11 cellular contexts compared by ENCODE assay signal in the genomic region with DNA sequence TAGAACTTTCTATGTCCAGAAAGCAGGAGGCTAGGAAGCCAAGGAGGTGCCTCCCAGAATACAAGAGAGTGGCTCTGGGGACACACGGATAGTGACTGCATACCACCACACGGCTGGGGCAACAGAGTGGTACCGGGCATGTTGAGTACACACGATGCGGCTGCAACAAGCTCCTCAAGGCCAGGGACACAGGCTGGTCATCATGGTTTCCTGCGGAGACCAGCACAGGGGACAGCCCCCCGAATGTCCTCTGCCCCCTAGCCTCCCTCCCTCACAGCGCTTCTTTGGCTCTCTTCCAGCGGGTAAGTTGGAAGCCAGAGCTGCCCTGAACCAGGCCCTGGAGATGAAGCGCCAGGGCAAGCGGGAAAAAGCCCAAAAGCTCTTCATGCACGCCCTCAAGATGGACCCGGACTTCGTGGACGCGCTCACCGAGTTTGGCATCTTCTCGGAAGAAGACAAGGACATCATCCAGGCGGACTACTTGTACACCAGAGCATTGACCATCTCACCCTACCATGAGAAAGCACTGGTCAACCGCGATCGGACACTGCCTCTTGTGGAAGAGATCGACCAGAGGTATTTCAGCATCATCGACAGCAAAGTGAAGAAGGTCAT.
"Had no signal": no experiment of that assay in that cellular context is flagged by ENCODE, and none has a peak within 500 bp of the region (broad histone marks: within the 10 kb centered on the region; RNA-seq: fewer than 3 reads in every experiment).

No MANE protein-coding gene starts in this region.

- H3K4me3 Mint-ChIP-seq: dendritic cell treated with granulocyte-macrophage colony-stimulating factor and Interleukin-4, amounts not matched to agents 40 ng/mL and 50 ng/mL, for 4 days; effector memory CD8-positive, alpha-beta T cell had no signal

- H3K4me3 ChIP-seq: body of pancreas, skin epidermis, suprapubic skin, upper lobe of left lung had no signal

- H3K9me3 ChIP-seq: body of pancreas, suprapubic skin, upper lobe of left lung had no signal

- H3K27ac ChIP-seq: body of pancreas, skin epidermis, suprapubic skin, upper lobe of left lung had no signal

- H3K27me3 Mint-ChIP-seq: effector memory CD8-positive, alpha-beta T cell had no signal

- DNase-seq: activated T-cell treated with anti-CD3 and anti-CD28 coated beads, Interleukin-2, amount 50 U/mL, for 48 hours; body of pancreas; effector memory CD8-positive, alpha-beta T cell; hypothalamus; kidney glomerular epithelial cell; retina; stimulated activated CD4-positive, alpha-beta T cell treated with anti-CD3 and anti-CD28 coated beads, Interleukin-4, amount 100 ng/mL, for 4 hours had no signal

- H3K27me3 ChIP-seq: body of pancreas, suprapubic skin, upper lobe of left lung had no signal

- H3K9me3 Mint-ChIP-seq: dendritic cell treated with granulocyte-macrophage colony-stimulating factor and Interleukin-4, amounts not matched to agents 40 ng/mL and 50 ng/mL, for 4 days; effector memory CD8-positive, alpha-beta T cell had no signal

- H3K27ac Mint-ChIP-seq: dendritic cell treated with granulocyte-macrophage colony-stimulating factor and Interleukin-4, amounts not matched to agents 40 ng/mL and 50 ng/mL, for 4 days had no signal
